In genomic region chr4:3373468-3373867, GRCh38 we compare ENCODE assay signal across 14 cellular contexts.
"Had no signal": no experiment of that assay in that cellular context is flagged by ENCODE, and none has a peak within 500 bp of the region (broad histone marks: within the 10 kb centered on the region; RNA-seq: fewer than 3 reads in every experiment).

No MANE protein-coding gene starts in this region.

- H3K27me3 ChIP-seq: brain microvascular endothelial cell, suprapubic skin had no signal

- ATAC-seq: naive thymus-derived CD8-positive, alpha-beta T cell had no signal

- H3K36me3 Mint-ChIP-seq: activated naive CD8-positive, alpha-beta T cell treated with anti-CD3 and anti-CD28 coated beads, Interleukin-2, amount 10 ng/mL, durations not matched to agents 7 days and 5 days had no signal

- H3K4me3 ChIP-seq: prostate gland, suprapubic skin had no signal

- H3K36me3 ChIP-seq: brain microvascular endothelial cell, prostate gland had no signal

- H3K4me3 Mint-ChIP-seq: activated CD4-positive, alpha-beta T cell treated with anti-CD3 and anti-CD28 coated beads, Interleukin-2, amount 10 ng/mL, durations not matched to agents 24 days and 14 days; activated naive CD8-positive, alpha-beta T cell treated with anti-CD3 and anti-CD28 coated beads, Interleukin-2, amount 10 ng/mL, durations not matched to agents 7 days and 5 days; activated T-helper 1 cell treated with anti-CD3 and anti-CD28 coated beads, Interleukin-12 subunit alpha, Interleukin-12 subunit beta, Interleukin-2, Interleukin-4 antibody, amounts not matched to agents 30 ng/mL and 10 ng/mL and 1 ng/mL, durations not matched to agents 14 hours and 24 hours and 36 hours; endodermal cell; stimulated activated naive CD8-positive, alpha-beta T cell treated with anti-CD3 and anti-CD28 coated beads, Interleukin-15, Interleukin-2, amounts not matched to agents 100 ng/mL and 50 ng/mL, for 24 hours; T-helper 2 cell treated with Interferon-gamma antibody and Interleukin-4, amounts not matched to agents 5 μg/mL and 100 μg/mL, for 36 hours had no signal

- H3K27ac Mint-ChIP-seq: activated CD4-positive, alpha-beta T cell treated with anti-CD3 and anti-CD28 coated beads, Interleukin-2, amount 10 ng/mL, durations not matched to agents 24 days and 14 days; activated naive CD8-positive, alpha-beta T cell treated with anti-CD3 and anti-CD28 coated beads, Interleukin-2, amount 10 ng/mL, durations not matched to agents 7 days and 5 days; activated T-helper 1 cell treated with anti-CD3 and anti-CD28 coated beads, Interleukin-12 subunit alpha, Interleukin-12 subunit beta, Interleukin-2, Interleukin-4 antibody, amounts not matched to agents 30 ng/mL and 10 ng/mL and 1 ng/mL, durations not matched to agents 14 hours and 24 hours and 36 hours; stimulated activated naive CD8-positive, alpha-beta T cell treated with anti-CD3 and anti-CD28 coated beads, Interleukin-15, Interleukin-2, amounts not matched to agents 100 ng/mL and 50 ng/mL, for 24 hours; T-helper 2 cell treated with Interferon-gamma antibody and Interleukin-4, amounts not matched to agents 5 μg/mL and 100 μg/mL, for 36 hours had no signal

- H3K9me3 Mint-ChIP-seq: activated CD4-positive, alpha-beta T cell treated with anti-CD3 and anti-CD28 coated beads, Interleukin-2, amount 10 ng/mL, durations not matched to agents 24 days and 14 days; activated naive CD8-positive, alpha-beta T cell treated with anti-CD3 and anti-CD28 coated beads, Interleukin-2, amount 10 ng/mL, durations not matched to agents 7 days and 5 days; activated T-helper 1 cell treated with anti-CD3 and anti-CD28 coated beads, Interleukin-12 subunit alpha, Interleukin-12 subunit beta, Interleukin-2, Interleukin-4 antibody, amounts not matched to agents 30 ng/mL and 10 ng/mL and 1 ng/mL, durations not matched to agents 14 hours and 24 hours and 36 hours; stimulated activated naive CD8-positive, alpha-beta T cell treated with anti-CD3 and anti-CD28 coated beads, Interleukin-15, Interleukin-2, amounts not matched to agents 100 ng/mL and 50 ng/mL, for 24 hours; T-helper 2 cell treated with Interferon-gamma antibody and Interleukin-4, amounts not matched to agents 5 μg/mL and 100 μg/mL, for 36 hours had no signal

- H3K9me3 ChIP-seq: prostate gland, suprapubic skin had no signal

- DNase-seq: activated CD4-positive, alpha-beta T cell treated with anti-CD3 and anti-CD28 coated beads, Interleukin-2, amount 10 ng/mL, durations not matched to agents 24 days and 14 days; activated CD4-positive, CD25-positive, alpha-beta regulatory T cell; activated naive CD8-positive, alpha-beta T cell treated with anti-CD3 and anti-CD28 coated beads, Interleukin-2, amount 10 ng/mL, durations not matched to agents 7 days and 5 days; brain microvascular endothelial cell; cerebellar nuclear complex; endodermal cell; erythroblast; stimulated activated CD4-positive, alpha-beta T cell treated with anti-CD3 and anti-CD28 coated beads, Interleukin-4, amount 100 ng/mL, for 4 hours had no signal

- H3K27ac ChIP-seq: brain microvascular endothelial cell, prostate gland, suprapubic skin had no signal
